In the genomic region with DNA sequence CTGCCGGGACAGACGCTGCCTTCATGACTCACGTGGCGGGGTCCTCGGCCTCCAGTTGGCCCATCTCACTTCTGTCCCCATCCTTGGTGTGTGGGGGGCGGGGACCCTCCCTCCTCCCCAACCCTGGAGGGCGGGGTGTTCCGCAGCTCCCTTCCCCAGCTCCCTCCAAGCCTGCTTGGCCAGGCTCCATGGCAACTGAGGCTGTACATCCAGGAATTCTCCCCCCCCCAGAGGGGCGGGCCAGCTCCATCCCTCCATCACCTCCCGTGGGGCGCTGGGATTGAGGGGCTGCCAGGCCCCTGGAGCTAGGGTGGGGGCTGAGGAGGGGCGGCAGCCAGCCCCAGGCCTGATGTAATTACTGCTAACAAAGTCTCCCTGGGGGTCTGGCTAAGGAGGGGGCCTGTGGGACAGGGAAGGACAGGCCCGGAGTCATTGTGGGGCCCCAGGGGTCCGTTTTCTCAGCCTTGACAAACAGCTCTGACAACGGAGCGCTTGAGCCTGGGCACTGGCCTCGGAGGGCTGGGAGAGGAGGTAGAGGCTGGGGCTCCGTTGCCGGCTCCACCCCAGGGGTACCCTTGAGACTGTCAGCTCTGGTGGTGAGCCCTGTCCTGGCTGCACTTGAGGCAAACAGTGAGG, we compare ENCODE assay signal across 12 cellular contexts. TPM values are rescaled to one million over a fixed set of nuclear protein-coding genes. Genes with fewer than 3 reads are reported as not detected.
DNase-seq lines count a peak whose midpoint lies in the region; ATAC-seq and TF ChIP-seq lines count a peak whose summit lies in the region.
"Had no signal": no experiment of that assay in that cellular context is flagged by ENCODE, and none has a peak within 500 bp of the region (broad histone marks: within the 10 kb centered on the region; RNA-seq: fewer than 3 reads in every experiment).

No MANE protein-coding gene starts in this region.

- DNase-seq in Right ventricle myocardium inferior (ENCODE audit: missing footprints) (no peak), cardiac septum (ENCODE audit: low spot score) (no peak), hepatocyte (ENCODE audit: low spot score) (no peak), aorta (peak in 1 of 2 donors; percentile 79), hepatic stellate cell (ENCODE audit: low spot score) (no peak), mammary epithelial cell (no peak)
- DNase-seq: activated T-cell treated with anti-CD3 and anti-CD28 coated beads, Interleukin-2, amount 50 U/mL, for 48 hours; effector CD4-positive, alpha-beta T cell; islet precursor cell; NCI-H446; T-helper 17 cell had no signal

- H3K27me3 ChIP-seq in hepatocyte (no peaks in the 10 kb centered on the region), aorta (ENCODE audit: control insufficient read depth in 1 of 2, insufficient read depth in 2 of 2, low read length in 1 of 2) (no peaks in the 10 kb centered on the region), mammary epithelial cell (ENCODE audit: insufficient read depth, low read length) (no peaks in the 10 kb centered on the region)

- no peak overlapping the region for H3K9ac ChIP-seq in mammary epithelial cell (ENCODE audit: insufficient read depth, low read length)

- H3K4me1 ChIP-seq in hepatocyte (ENCODE audit: insufficient read depth) (peaks cover 12% of the 10 kb centered on the region), aorta (ENCODE audit: control insufficient read depth in 1 of 2, insufficient read depth in 2 of 2, low read length in 2 of 2) (no peaks in the 10 kb centered on the region), mammary epithelial cell (ENCODE audit: insufficient read depth, low read length) (peaks cover 7% of the 10 kb centered on the region)

- TF ChIP-seq CTCF in hepatocyte (IDR thresholded peaks at IDR 0.05; ENCODE audit: poor library complexity): no peak
- TF ChIP-seq CTCF in mammary epithelial cell (conservative IDR thresholded peaks at IDR 0.05 in 1 of 2, IDR thresholded peaks at IDR 0.05 in 1 of 2; ENCODE audit: extremely low read depth in 1 of 2, insufficient read depth in 1 of 2, low read depth in 1 of 2, low read length in 2 of 2): no peak

- H3K4me2 ChIP-seq in hepatocyte (no peak overlapping the region), mammary epithelial cell (ENCODE audit: insufficient read depth, low read depth, low read length) (no peak overlapping the region)

- BruUV-seq in mammary epithelial cell (replicated peaks; lab: Mats Ljungman, UMichigan): no TSS peak

- dilution Hi-C loops in mammary epithelial cell (cut with HindIII; ENCODE audit: low sequenced_read_pairs): no loop called here

- H4K20me1 ChIP-seq in hepatocyte (ENCODE audit: insufficient read depth, poor library complexity, severe bottlenecking): peaks cover 40% of the 10 kb centered on the region
- peaks cover 11% of the 10 kb centered on the region for H4K20me1 ChIP-seq in mammary epithelial cell (ENCODE audit: insufficient read depth, low read length)

- ATAC-seq in Right ventricle myocardium inferior: peak; percentile 40
- ATAC-seq in aorta (ENCODE audit: low FRiP score): peak; percentile 13

- 43% methylated on average over 18 of the region's 19 CpGs for WGBS in hepatocyte (ENCODE audit: low lambda C conversion rate, missing lambda C conversion rate)
- WGBS in aorta, 2 donors: 35 to 36% methylated on average over 18 to 19 of the region's 19 CpGs
- WGBS in mammary epithelial cell (ENCODE audit: low coverage, missing lambda C conversion rate): 71% methylated on average over 4 of the region's 19 CpGs

- in situ Hi-C loops in mammary epithelial cell (cut with MboI; ENCODE audit: low sequenced_read_pairs in 2 of 2): no loop called here

- intact Hi-C loops in Right ventricle myocardium inferior (cut with DNase I): no loop called here
- intact Hi-C loops in cardiac septum (cut with DNase I): loop anchor here (5.0 kb wide), 1 partner anchor 43 kb away; no protein-coding TSS in a partner anchor
- intact Hi-C loops in aorta (cut with DNase I): no loop called here
- intact Hi-C loops in mammary epithelial cell (cut with micrococcal nuclease): no loop called here

- CTCF ChIA-PET in mammary epithelial cell (lab: Charles Lee; ENCODE audit: low non-redundant PET): no interaction called here

- H3K9me2 ChIP-seq in hepatocyte (replicated peaks; ENCODE audit: insufficient read depth): no peaks in the 10 kb centered on the region

- H3K27ac ChIP-seq in hepatocyte: peak overlapping the region; percentile 58
- H3K27ac ChIP-seq in aorta (ENCODE audit: low read depth in 1 of 2, low read length in 2 of 2): no peak overlapping the region
- H3K27ac ChIP-seq in mammary epithelial cell (ENCODE audit: insufficient read depth, low read depth, low read length): no peak overlapping the region

- H3K9me3 ChIP-seq in hepatocyte (ENCODE audit: low read depth) (no peaks in the 10 kb centered on the region), aorta (ENCODE audit: control insufficient read depth, low read length) (no peaks in the 10 kb centered on the region), mammary epithelial cell (replicated peaks; ENCODE audit: insufficient read depth, low read length) (no peaks in the 10 kb centered on the region)

- H2AFZ ChIP-seq in hepatocyte: no peak overlapping the region
- no peak overlapping the region for H2AFZ ChIP-seq in mammary epithelial cell (ENCODE audit: low read depth, low read length)

- H3K4me3 ChIP-seq in hepatocyte (no peak overlapping the region), aorta (ENCODE audit: low read length in 2 of 2) (no peak overlapping the region), mammary epithelial cell (replicated peaks in 1 of 3; ENCODE audit: insufficient read depth in 1 of 3, low read depth in 2 of 3, low read length in 3 of 3) (no peak overlapping the region)
- H3K4me3 ChIP-seq: skin epidermis had no signal

- H3K36me3 ChIP-seq in hepatocyte (replicated peaks; ENCODE audit: insufficient read depth, low read depth) (no peaks in the 10 kb centered on the region), aorta (ENCODE audit: control insufficient read depth in 1 of 2, insufficient read depth in 2 of 2, low read length in 1 of 2) (peaks cover 0 to 3% of the 10 kb centered on the region in 2 donors), mammary epithelial cell (ENCODE audit: insufficient read depth, low read length) (peaks cover 7% of the 10 kb centered on the region)

- H3K79me2 ChIP-seq in hepatocyte (peaks cover 14% of the 10 kb centered on the region), mammary epithelial cell (ENCODE audit: insufficient read depth, low read length) (peaks cover 16% of the 10 kb centered on the region)

RNA-seq across cellular contexts. Expression of gene DIPK1B, which starts 8.0 kb away (rescaled TPM):
- total RNA-seq in Right ventricle myocardium inferior: 16.4 TPM
- total RNA-seq in cardiac septum: 28.3 TPM
- total RNA-seq in hepatocyte: 31.7 and 33.3 TPM in 2 replicates
- 39.4 and 47.3 TPM in 2 replicates for polyA plus RNA-seq in hepatocyte
- total RNA-seq in aorta: 10 to 100 TPM in 1 of 2 donors, 1 to 10 TPM in 1; 7.3 to 13.6 TPM
- polyA plus RNA-seq in aorta: 1 to 10 TPM; 1.1 to 4.8 TPM
- under 1 TPM; 0.35 to 0.50 TPM for total RNA-seq in mammary epithelial cell
- 0.33 TPM for polyA plus RNA-seq in mammary epithelial cell
- polyA minus RNA-seq in mammary epithelial cell: not detected

RNA-seq across cellular contexts. Expression of gene LCN10, which starts 22.4 kb away (rescaled TPM):
- total RNA-seq in Right ventricle myocardium inferior: 11.3 TPM
- total RNA-seq in cardiac septum: 3.3 TPM
- not detected in 2 replicates for total RNA-seq in hepatocyte
- polyA plus RNA-seq in hepatocyte: not detected in 2 replicates
- total RNA-seq in aorta: 10 to 100 TPM; 11.4 to 13.4 TPM
- polyA plus RNA-seq in aorta: 1 to 10 TPM in 1 of 2 donors, under 1 TPM in 1; 0.25 to 2.1 TPM
- total RNA-seq in mammary epithelial cell: not detected
- not detected for polyA plus RNA-seq in mammary epithelial cell
- polyA minus RNA-seq in mammary epithelial cell: not detected

RNA-seq across cellular contexts. Expression of gene LCN6, which starts 28.0 kb away (rescaled TPM):
- total RNA-seq in Right ventricle myocardium inferior (22.2 TPM), cardiac septum (4.5 TPM), hepatocyte (not detected in 2 replicates), aorta (10 to 100 TPM; 17.4 to 24.2 TPM), mammary epithelial cell (not detected)
- polyA plus RNA-seq in hepatocyte (not detected in 2 replicates), aorta (1 to 10 TPM in 1 of 2 donors, not detected in 1; 2.5 TPM), mammary epithelial cell (not detected)
- not detected for polyA minus RNA-seq in mammary epithelial cell
- total RNA-seq: T-helper 17 cell had no signal

RNA-seq across cellular contexts. Expression of gene AGPAT2, which starts 33.1 kb away (rescaled TPM):
- total RNA-seq in Right ventricle myocardium inferior (57.9 TPM), cardiac septum (48.4 TPM), hepatocyte (125 and 136 TPM in 2 replicates), aorta (10 to 100 TPM; 26.9 to 31.5 TPM), mammary epithelial cell (10 to 100 TPM; 37.3 to 49.6 TPM)
- polyA plus RNA-seq in hepatocyte (242 and 249 TPM in 2 replicates), aorta (10 to 100 TPM; 49.5 to 64.9 TPM), mammary epithelial cell (42.3 TPM)
- polyA minus RNA-seq in mammary epithelial cell: 74.1 TPM

RNA-seq across cellular contexts. Expression of gene LCN8, which starts 37.7 kb away (rescaled TPM):
- total RNA-seq in Right ventricle myocardium inferior (not detected), cardiac septum (not detected), hepatocyte (not detected in 2 replicates), aorta (not detected), mammary epithelial cell (not detected)
- polyA plus RNA-seq in hepatocyte (not detected in 2 replicates), aorta (under 1 TPM in 1 of 2 donors, not detected in 1; 0.10 TPM), mammary epithelial cell (not detected)
- not detected for polyA minus RNA-seq in mammary epithelial cell

Comparison
In these comparisons a context has a peak if more than half of its experiments do, and no peak if none do; other contexts are left out.
1. RNA of gene DIPK1B, which starts 8.0 kb away (total RNA-seq): 31.7 to 33.3 TPM in hepatocyte, 28.3 TPM in cardiac septum (single experiment), 16.4 TPM in Right ventricle myocardium inferior (single experiment) and 7.3 to 13.6 TPM in aorta; 0.35 to 0.50 TPM in mammary epithelial cell; every median in the first group is over 4 times any median in the second.